8 cellular contexts compared by ENCODE assay signal in the genomic region with DNA sequence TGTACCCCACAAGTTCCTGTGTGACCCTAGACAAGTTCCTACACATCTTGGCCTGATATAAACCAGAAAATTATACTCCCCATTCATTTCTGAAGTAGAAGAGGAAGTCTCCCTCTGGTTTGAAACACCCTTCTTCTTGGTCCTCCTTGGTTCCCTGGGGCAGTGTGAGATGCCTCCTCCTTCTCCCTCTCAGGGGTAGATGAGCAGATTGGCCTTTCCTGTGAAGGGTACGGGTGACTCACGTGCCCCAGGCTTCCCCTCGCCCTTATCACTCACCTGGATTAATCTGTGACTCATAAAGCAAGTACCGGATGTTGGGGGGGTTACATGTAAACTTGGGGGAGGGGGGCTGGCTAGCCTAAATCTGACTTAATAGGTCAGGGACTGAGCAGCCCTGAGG. TPM values are rescaled to one million over a fixed set of nuclear protein-coding genes. Genes with fewer than 3 reads are reported as not detected.
A peak's percentile ranks its signal among the peaks of the same experiment; 100 is the strongest.
DNase-seq lines count a peak whose midpoint lies in the region; ATAC-seq and TF ChIP-seq lines count a peak whose summit lies in the region.

No MANE protein-coding gene starts in this region.

- H3K36me3 ChIP-seq in Panc1 (ENCODE audit: control insufficient read depth, insufficient read depth, low read length): peaks cover 2% of the 10 kb centered on the region; the same call in 1 of the 2 replicates

- H3K4me1 ChIP-seq in Panc1 (ENCODE audit: control insufficient read depth, insufficient read depth, low read length): peaks cover 7% of the 10 kb centered on the region; the same call in 1 of the 2 replicates

- no peak for DNase-seq in Panc1 (ENCODE audit: low read depth, low spot score)
- DNase-seq in activated naive CD4-positive, alpha-beta T cell treated with Interleukin-2 at 50 U/mL for 16 hours: peak; percentile 70
- DNase-seq in stimulated activated CD4-positive, alpha-beta T cell treated with anti-CD3 and anti-CD28 coated beads, Interleukin-12 subunit alpha, Interleukin-12 subunit beta, amount 100 ng/mL, for 4 hours: peak; percentile 50
- DNase-seq in hypothalamus (lab: John Stamatoyannopoulos, UW): no peak
- DNase-seq in Kasumi-1 (lab: John Stamatoyannopoulos, UW): no peak

- ATAC-seq in GM18517 (IDR thresholded peaks at IDR 0.05; ENCODE audit: unreplicated experiment): peak; percentile 43
- peak; percentile 25; the same call in 1 of the 2 replicates for ATAC-seq in Panc1
- no peak for ATAC-seq in GM21825 (IDR thresholded peaks at IDR 0.05; ENCODE audit: unreplicated experiment)
- no peak for ATAC-seq in GM19452 (IDR thresholded peaks at IDR 0.05; ENCODE audit: unreplicated experiment)

- H3K27ac ChIP-seq in Panc1 (ENCODE audit: low read length): no peak overlapping the region

- no peaks in the 10 kb centered on the region for H3K27me3 ChIP-seq in Panc1 (ENCODE audit: control insufficient read depth, insufficient read depth, low read length)

- TF ChIP-seq CTCF in Panc1 (IDR thresholded peaks at IDR 0.05): no peak

- BruUV-seq in Panc1 (replicated peaks; lab: Mats Ljungman, UMichigan): no TSS peak

- intact Hi-C loops in Panc1 (cut with micrococcal nuclease; ENCODE audit: unreplicated experiment): no loop called here

- POLR2A ChIA-PET in Panc1 (lab: Charles Lee): no interaction called here

- no peak overlapping the region for H3K4me3 ChIP-seq in Panc1 (ENCODE audit: low read depth in 2 of 2, low read length in 2 of 2)

- CTCF ChIA-PET in Panc1 (lab: Charles Lee): no interaction called here

- H3K9me3 ChIP-seq in Panc1 (ENCODE audit: control insufficient read depth, insufficient read depth, low read depth, low read length): no peaks in the 10 kb centered on the region

- in situ Hi-C loops in Panc1 (cut with HindIII; ENCODE audit: low pct_unique_long_range_greater_than_20kb, low sequenced_read_pairs): no loop called here

RNA-seq across cellular contexts. Expression of gene AQP3, which starts 11.1 kb away (rescaled TPM):
- total RNA-seq in Panc1 (2021; ENCODE audit: unreplicated experiment): 1.0 TPM
- polyA plus RNA-seq in Panc1 (2012; ENCODE audit: insufficient read length): 2.3 TPM

RNA-seq across cellular contexts. Expression of gene NOL6, which starts 15.3 kb away (rescaled TPM):
- total RNA-seq in Panc1 (2021; ENCODE audit: unreplicated experiment): 75.1 TPM
- 42.0 TPM for polyA plus RNA-seq in Panc1 (2012; ENCODE audit: insufficient read length)

RNA-seq across cellular contexts. Expression of gene AQP7, which starts 56.1 kb away (rescaled TPM):
- total RNA-seq in Panc1 (2021; ENCODE audit: unreplicated experiment): 0.26 TPM
- polyA plus RNA-seq in Panc1 (2012; ENCODE audit: insufficient read length): not detected

Comparison
In these comparisons a context has a peak if more than half of its experiments do, and no peak if none do; other contexts are left out.
1. ATAC-seq: peak in GM18517 (single experiment) and Panc1 (single experiment); none in GM21825 (single experiment) and GM19452 (single experiment).
2. DNase-seq: peak in activated naive CD4-positive, alpha-beta T cell treated with Interleukin-2 at 50 U/mL for 16 hours (single experiment) and stimulated activated CD4-positive, alpha-beta T cell treated with anti-CD3 and anti-CD28 coated beads, Interleukin-12 subunit alpha, Interleukin-12 subunit beta, amount 100 ng/mL, for 4 hours (single experiment); none in Panc1 (single experiment), hypothalamus (0 of 51) and Kasumi-1 (0 of 2).